In genomic region chr19:11340099-11340467, GRCh38 we compare ENCODE assay signal across 7 cellular contexts. TPM values are rescaled to one million over a fixed set of nuclear protein-coding genes. Genes with fewer than 3 reads are reported as not detected.
DNase-seq lines count a peak whose midpoint lies in the region; ATAC-seq and TF ChIP-seq lines count a peak whose summit lies in the region.
"Not testable (repeated sequence)": the region's sequence is repeated elsewhere in the genome, so short reads cannot be mapped to it uniquely, and the experiment has no call there.

No MANE protein-coding gene starts in this region.

- not testable (repeated sequence) for H3K9me3 Mint-ChIP-seq in activated T-cell treated with anti-CD3 and anti-CD28 coated beads, Interleukin-2, amount 50 U/mL, for 72 hours; central memory CD8-positive, alpha-beta T cell; naive thymus-derived CD8-positive, alpha-beta T cell
- peaks cover 10% of the 10 kb centered on the region for H3K9me3 Mint-ChIP-seq in glutamatergic neuron (ENCODE audit: unreplicated experiment)

- in situ Hi-C loops in Panc1 (cut with HindIII; ENCODE audit: low pct_unique_long_range_greater_than_20kb, low sequenced_read_pairs) = not testable (repeated sequence)

- peak overlapping the region in 1 of 3 donors; percentile 69 for H3K9ac ChIP-seq in skeletal muscle tissue (ENCODE audit: low read depth in 1 of 3, low read length in 3 of 3)

- ATAC-seq in Panc1; activated T-cell treated with anti-CD3 and anti-CD28 coated beads, Interleukin-2, amount 50 U/mL, for 72 hours (replicated peaks in 1 of 2); central memory CD8-positive, alpha-beta T cell (replicated peaks; ENCODE audit: extremely low read depth, poor library complexity, severe bottlenecking); naive thymus-derived CD8-positive, alpha-beta T cell: not testable (repeated sequence)

- H3K4me1 Mint-ChIP-seq in activated T-cell treated with anti-CD3 and anti-CD28 coated beads, Interleukin-2, amount 50 U/mL, for 72 hours (ENCODE audit: low read depth) = peaks cover 33% of the 10 kb centered on the region
- peaks cover 19% of the 10 kb centered on the region for H3K4me1 Mint-ChIP-seq in central memory CD8-positive, alpha-beta T cell
- H3K4me1 Mint-ChIP-seq in glutamatergic neuron (ENCODE audit: low read depth, unreplicated experiment) = not testable (repeated sequence)
- peaks cover 7 to 37% (median 32%) of the 10 kb centered on the region in 4 donors for H3K4me1 Mint-ChIP-seq in naive thymus-derived CD8-positive, alpha-beta T cell

- H3K36me3 ChIP-seq in Panc1 (ENCODE audit: control insufficient read depth, insufficient read depth, low read length) = not testable (repeated sequence)
- peaks cover 19 to 31% (median 23%) of the 10 kb centered on the region in 3 donors for H3K36me3 ChIP-seq in skeletal muscle tissue (ENCODE audit: control insufficient read depth in 3 of 3, insufficient read depth in 3 of 3, low read length in 3 of 3)

- intact Hi-C loops in Panc1 (cut with micrococcal nuclease; ENCODE audit: unreplicated experiment) = not testable (repeated sequence)

- not testable (repeated sequence) for H3K36me3 Mint-ChIP-seq in activated T-cell treated with anti-CD3 and anti-CD28 coated beads, Interleukin-2, amount 50 U/mL, for 72 hours (ENCODE audit: insufficient read depth in 2 of 2); central memory CD8-positive, alpha-beta T cell (ENCODE audit: insufficient read depth); glutamatergic neuron (ENCODE audit: unreplicated experiment)
- peaks cover 4 to 11% (median 10%) of the 10 kb centered on the region in 3 donors for H3K36me3 Mint-ChIP-seq in naive thymus-derived CD8-positive, alpha-beta T cell

- H3K4me3 ChIP-seq in GM12865 (ENCODE audit: low read depth, low read length) (peak overlapping the region; percentile 85), Panc1 (ENCODE audit: low read depth in 2 of 2, low read length in 2 of 2) (peak overlapping the region; percentile 61 to 63), skeletal muscle tissue (ENCODE audit: low read length in 3 of 3) (peak overlapping the region in 2 of 3 donors; percentile 51 to 68)

- not testable (repeated sequence) for TF ChIP-seq CTCF in GM12865 (IDR thresholded peaks at IDR 0.05; ENCODE audit: insufficient read depth, low read depth, low read length, missing control alignments); Panc1 (IDR thresholded peaks at IDR 0.05); glutamatergic neuron (IDR thresholded peaks at IDR 0.05; ENCODE audit: partially characterized antibody, unreplicated experiment)

- not testable (repeated sequence) for H3K9me3 ChIP-seq in Panc1 (ENCODE audit: control insufficient read depth, insufficient read depth, low read depth, low read length); skeletal muscle tissue (ENCODE audit: control insufficient read depth in 3 of 3, low read length in 3 of 3)

- CTCF ChIA-PET in Panc1 (lab: Charles Lee) = interaction anchor here (0.5 kb wide), 1 partner anchor 498 kb away, joined by 3 read pairs; no protein-coding TSS in a partner anchor

- H3K27ac ChIP-seq in Panc1 (ENCODE audit: low read length) = peak overlapping the region; percentile 66; the same call in 1 of the 2 replicates
- H3K27ac ChIP-seq in skeletal muscle tissue (ENCODE audit: low read depth, low read length) = not testable (repeated sequence)

- peaks cover 13% of the 10 kb centered on the region for H3K4me1 ChIP-seq in Panc1 (ENCODE audit: control insufficient read depth, insufficient read depth, low read length)
- H3K4me1 ChIP-seq in skeletal muscle tissue (ENCODE audit: control insufficient read depth in 3 of 3, insufficient read depth in 3 of 3, low read length in 3 of 3) = peaks cover 13 to 16% (median 13%) of the 10 kb centered on the region in 3 donors

- not testable (repeated sequence) for DNase-seq in GM12865 (ENCODE audit: low read depth); Panc1 (ENCODE audit: low read depth, low spot score); activated T-cell treated with anti-CD3 and anti-CD28 coated beads, Interleukin-2, amount 50 U/mL, for 72 hours; central memory CD8-positive, alpha-beta T cell (ENCODE audit: low spot score in 2 of 2); glutamatergic neuron; naive thymus-derived CD8-positive, alpha-beta T cell

- H3K4me3 Mint-ChIP-seq in activated T-cell treated with anti-CD3 and anti-CD28 coated beads, Interleukin-2, amount 50 U/mL, for 72 hours = peak overlapping the region; percentile 87 to 91
- H3K4me3 Mint-ChIP-seq in central memory CD8-positive, alpha-beta T cell = peak overlapping the region; percentile 66
- H3K4me3 Mint-ChIP-seq in glutamatergic neuron (ENCODE audit: unreplicated experiment) = peak overlapping the region; percentile 68
- H3K4me3 Mint-ChIP-seq in naive thymus-derived CD8-positive, alpha-beta T cell = peak overlapping the region; percentile 71 to 89 (median 79)

- not testable (repeated sequence) for BruUV-seq in Panc1 (replicated peaks; lab: Mats Ljungman, UMichigan)

- H3K27me3 ChIP-seq in Panc1 (ENCODE audit: control insufficient read depth, insufficient read depth, low read length); skeletal muscle tissue (ENCODE audit: control insufficient read depth in 3 of 3, insufficient read depth in 3 of 3, low read length in 3 of 3): not testable (repeated sequence)

- not testable (repeated sequence) for H3K27ac Mint-ChIP-seq in activated T-cell treated with anti-CD3 and anti-CD28 coated beads, Interleukin-2, amount 50 U/mL, for 72 hours; central memory CD8-positive, alpha-beta T cell (ENCODE audit: low read depth)
- peak overlapping the region; percentile 77 for H3K27ac Mint-ChIP-seq in glutamatergic neuron (ENCODE audit: unreplicated experiment)
- peak overlapping the region in 2 of 10 donors; percentile 69 to 83 for H3K27ac Mint-ChIP-seq in naive thymus-derived CD8-positive, alpha-beta T cell

- not testable (repeated sequence) for H3K27me3 Mint-ChIP-seq in activated T-cell treated with anti-CD3 and anti-CD28 coated beads, Interleukin-2, amount 50 U/mL, for 72 hours (ENCODE audit: low read depth); central memory CD8-positive, alpha-beta T cell; glutamatergic neuron (ENCODE audit: unreplicated experiment); naive thymus-derived CD8-positive, alpha-beta T cell

- POLR2A ChIA-PET in Panc1 (lab: Charles Lee) = not testable (repeated sequence)
- POLR2A ChIA-PET in naive thymus-derived CD8-positive, alpha-beta T cell (lab: Charles Lee) = interaction anchor here (0.8 to 1.0 kb wide), 2 partner anchors 9 to 35 kb away, joined by 3 to 10 read pairs; partner anchors contain the start of gene SWSAP1

RNA-seq across cellular contexts. Expression of gene RAB3D, which starts 0.6 kb away (rescaled TPM):
- total RNA-seq in Panc1 (2021; ENCODE audit: unreplicated experiment) (46.6 TPM), glutamatergic neuron (ENCODE audit: unreplicated experiment) (130 TPM), skeletal muscle tissue (9.9 TPM)
- 26.7 TPM for polyA plus RNA-seq in Panc1 (2012; ENCODE audit: insufficient read length)
- 10 to 100 TPM; 13.3 to 16.8 TPM for total RNA-seq in activated T-cell treated with anti-CD3 and anti-CD28 coated beads, Interleukin-2, amount 50 U/mL, for 72 hours
- 1 to 10 TPM; 4.5 to 4.9 TPM for total RNA-seq in naive thymus-derived CD8-positive, alpha-beta T cell
- polyA plus RNA-seq in naive thymus-derived CD8-positive, alpha-beta T cell = 1 to 10 TPM in 1 of 3 donors, under 1 TPM in 2; 0.80 to 1.4 (median 0.89) TPM

RNA-seq across cellular contexts. Expression of gene TMEM205, which starts 6.0 kb away (rescaled TPM):
- total RNA-seq in Panc1 (2021; ENCODE audit: unreplicated experiment) (133 TPM), glutamatergic neuron (ENCODE audit: unreplicated experiment) (43.1 TPM), skeletal muscle tissue (52.7 TPM)
- polyA plus RNA-seq in Panc1 (2012; ENCODE audit: insufficient read length) = 277 TPM
- 10 to 100 TPM; 60.4 to 64.7 TPM for total RNA-seq in activated T-cell treated with anti-CD3 and anti-CD28 coated beads, Interleukin-2, amount 50 U/mL, for 72 hours
- 10 to 100 TPM; 22.9 to 25.8 TPM for total RNA-seq in naive thymus-derived CD8-positive, alpha-beta T cell
- polyA plus RNA-seq in naive thymus-derived CD8-positive, alpha-beta T cell = 10 to 100 TPM; 56.6 to 76.1 (median 66.8) TPM

RNA-seq across cellular contexts. Expression of gene CCDC159, which starts 6.2 kb away (rescaled TPM):
- 46.6 TPM for total RNA-seq in Panc1 (2021; ENCODE audit: unreplicated experiment)
- polyA plus RNA-seq in Panc1 (2012; ENCODE audit: insufficient read length) = 53.4 TPM
- total RNA-seq in activated T-cell treated with anti-CD3 and anti-CD28 coated beads, Interleukin-2, amount 50 U/mL, for 72 hours = 10 to 100 TPM; 27.9 to 30.7 TPM
- 8.0 TPM for total RNA-seq in glutamatergic neuron (ENCODE audit: unreplicated experiment)
- 10 to 100 TPM; 59.9 to 61.6 TPM for total RNA-seq in naive thymus-derived CD8-positive, alpha-beta T cell
- polyA plus RNA-seq in naive thymus-derived CD8-positive, alpha-beta T cell = 10 to 100 TPM; 13.7 to 16.8 (median 15.0) TPM
- total RNA-seq in skeletal muscle tissue = 7.8 TPM

RNA-seq across cellular contexts. Expression of gene PLPPR2, which starts 15.1 kb away (rescaled TPM):
- total RNA-seq in Panc1 (2021; ENCODE audit: unreplicated experiment) (43.3 TPM), glutamatergic neuron (ENCODE audit: unreplicated experiment) (77.0 TPM), skeletal muscle tissue (4.7 TPM)
- polyA plus RNA-seq in Panc1 (2012; ENCODE audit: insufficient read length) = 85.0 TPM
- 1 to 10 TPM; 6.9 to 9.7 TPM for total RNA-seq in activated T-cell treated with anti-CD3 and anti-CD28 coated beads, Interleukin-2, amount 50 U/mL, for 72 hours
- 1 to 10 TPM; 8.4 to 8.7 TPM for total RNA-seq in naive thymus-derived CD8-positive, alpha-beta T cell
- polyA plus RNA-seq in naive thymus-derived CD8-positive, alpha-beta T cell = under 1 TPM; 0.22 to 0.33 (median 0.30) TPM

RNA-seq across cellular contexts. Expression of gene SWSAP1, which starts 34.4 kb away (rescaled TPM):
- total RNA-seq in Panc1 (2021; ENCODE audit: unreplicated experiment) (3.1 TPM), glutamatergic neuron (ENCODE audit: unreplicated experiment) (2.1 TPM), skeletal muscle tissue (0.52 TPM)
- polyA plus RNA-seq in Panc1 (2012; ENCODE audit: insufficient read length) = 3.5 TPM
- total RNA-seq in activated T-cell treated with anti-CD3 and anti-CD28 coated beads, Interleukin-2, amount 50 U/mL, for 72 hours = 1 to 10 TPM; 1.9 to 2.6 TPM
- 1 to 10 TPM; 5.6 to 5.7 TPM for total RNA-seq in naive thymus-derived CD8-positive, alpha-beta T cell
- 1 to 10 TPM; 4.3 to 5.8 (median 4.7) TPM for polyA plus RNA-seq in naive thymus-derived CD8-positive, alpha-beta T cell
